Comparison of ENCODE assay signal across 1 cellular context in genomic region chr17:2592974-2593845, GRCh38.
TF ChIP-seq lines count a peak whose summit lies in the region.

TSS of gene PAFAH1B1 (plus strand) at chr17:2593654. CDS start at chr17:2638289, 44,635 bp downstream.

TF ChIP-seq in HEK293, 187 proteins besides CTCF, POLR2A, EP300 and RAD21 (continued from another document):
- TF ChIP-seq PRDM2 (tag by site-specific recombination; IDR thresholded peaks at IDR 0.05; ENCODE audit: borderline replicate concordance): no peak
- peak; percentile 99 for TF ChIP-seq GLIS2 (tag by site-specific recombination; IDR thresholded peaks at IDR 0.05)
- TF ChIP-seq PATZ1 (tag by site-specific recombination; IDR thresholded peaks at IDR 0.05): peak; percentile 92
- no peak for TF ChIP-seq ZNF785 (tag by site-specific recombination; IDR thresholded peaks at IDR 0.05)
- TF ChIP-seq ZNF629 (tag by site-specific recombination; IDR thresholded peaks at IDR 0.05): peak; percentile 74
- TF ChIP-seq ZNF580 (tag by site-specific recombination; IDR thresholded peaks at IDR 0.05): no peak
- TF ChIP-seq ZNF391 (tag by site-specific recombination; IDR thresholded peaks at IDR 0.05; ENCODE audit: borderline replicate concordance, low read depth): 0 out of 2 replicates have a peak, but pooled peaks have one; percentile 43
- no peak for TF ChIP-seq ZNF645 (tag by site-specific recombination; IDR thresholded peaks at IDR 0.05)
- no peak for TF ChIP-seq ZFP37 (tag by site-specific recombination; IDR thresholded peaks at IDR 0.05)
- TF ChIP-seq ZNF701 (tag by site-specific recombination; IDR thresholded peaks at IDR 0.05): no peak
- no peak for TF ChIP-seq ZNF146 (tag by site-specific recombination; IDR thresholded peaks at IDR 0.05)
- TF ChIP-seq ZNF302 (tag by site-specific recombination; IDR thresholded peaks at IDR 0.05; ENCODE audit: low read depth): no peak
- TF ChIP-seq ZNF366 (tag by site-specific recombination; conservative IDR thresholded peaks at IDR 0.05): 0 out of 2 replicates have a peak, but pooled peaks have one; percentile 13
- no peak for TF ChIP-seq ZBTB49 (tag by site-specific recombination; IDR thresholded peaks at IDR 0.05; ENCODE audit: low read depth)
- TF ChIP-seq ZNF341 (tag by site-specific recombination; IDR thresholded peaks at IDR 0.05; ENCODE audit: low read depth): peak; percentile 68
- TF ChIP-seq ZNF548 (tag by site-specific recombination; IDR thresholded peaks at IDR 0.05): no peak
- TF ChIP-seq ZNF175 (tag by site-specific recombination; IDR thresholded peaks at IDR 0.05): no peak
- TF ChIP-seq KLF7 (tag by site-specific recombination; IDR thresholded peaks at IDR 0.05; ENCODE audit: borderline replicate concordance): peak; percentile 77
- no peak for TF ChIP-seq ZNF423 (tag by site-specific recombination; IDR thresholded peaks at IDR 0.05)
